9 cellular contexts compared by ENCODE assay signal in the genomic region with DNA sequence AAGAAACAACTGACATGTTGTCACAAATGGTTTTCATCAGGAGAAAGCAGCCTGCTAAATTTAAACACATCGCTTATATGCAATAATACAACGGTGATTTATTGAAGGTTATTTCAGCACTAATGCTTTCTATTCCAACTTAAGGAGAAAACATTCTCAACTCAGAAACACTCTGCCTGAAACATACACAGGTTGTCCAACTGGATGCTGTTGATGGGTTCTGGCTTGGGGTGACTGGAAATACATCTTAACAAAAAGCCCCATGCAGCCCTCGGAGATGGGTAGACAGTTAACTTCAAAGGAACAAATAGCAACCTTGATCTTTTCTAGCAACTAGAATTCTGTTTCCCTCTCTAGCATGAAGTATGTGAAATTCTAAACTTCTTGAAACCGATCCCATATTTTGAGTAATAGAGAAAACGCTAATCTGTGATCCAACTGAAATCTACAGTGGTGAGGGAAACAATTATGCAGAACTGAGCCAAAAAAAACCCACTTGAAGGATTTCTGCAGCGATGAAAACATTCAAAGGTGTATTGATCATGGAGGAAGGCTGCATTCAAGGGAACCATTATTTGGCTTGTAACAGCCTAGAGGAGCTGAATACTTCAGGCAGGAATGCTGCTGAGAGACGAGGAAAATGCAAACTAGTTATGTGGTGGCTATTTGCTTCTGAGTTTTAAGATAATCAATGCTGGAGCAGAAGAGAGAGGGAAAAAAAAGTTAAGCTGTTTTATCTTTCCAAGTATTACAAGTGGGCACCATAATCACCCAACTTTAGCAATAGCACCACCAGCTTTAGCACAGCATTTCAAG.
DNase-seq lines count a peak whose midpoint lies in the region; ATAC-seq, FAIRE-seq and TF ChIP-seq lines count a peak whose summit lies in the region.
"Had no signal": no experiment of that assay in that cellular context is flagged by ENCODE, and none has a peak within 500 bp of the region (broad histone marks: within the 10 kb centered on the region; RNA-seq: fewer than 3 reads in every experiment).

No MANE protein-coding gene starts in this region.

- no peak overlapping the region for H3K27ac Mint-ChIP-seq in stimulated activated effector memory CD8-positive, alpha-beta T cell treated with anti-CD3 and anti-CD28 coated beads, Interleukin-12 subunit alpha, Interleukin-12 subunit beta, amount 100 ng/mL, for 72 hours

- H3K9me3 Mint-ChIP-seq in stimulated activated effector memory CD8-positive, alpha-beta T cell treated with anti-CD3 and anti-CD28 coated beads, Interleukin-12 subunit alpha, Interleukin-12 subunit beta, amount 100 ng/mL, for 72 hours: no peaks in the 10 kb centered on the region

- TF ChIP-seq CTCF in astrocyte of the cerebellum (IDR thresholded peaks at IDR 0.05; ENCODE audit: low read depth, low read length, missing control alignments): no peak

- DNase-seq in HTR-8/SVneo (ENCODE audit: insufficient read length, low spot score): no peak
- peak; percentile 75 for DNase-seq in astrocyte of the cerebellum (ENCODE audit: low read depth)
- DNase-seq in iris pigment epithelial cell (ENCODE audit: low read depth): peak; percentile 63
- DNase-seq in substantia nigra (lab: John Stamatoyannopoulos, UW): no peak
- no peak for DNase-seq in ACHN
- DNase-seq in stimulated activated effector memory CD8-positive, alpha-beta T cell treated with anti-CD3 and anti-CD28 coated beads, Interleukin-12 subunit alpha, Interleukin-12 subunit beta, amount 100 ng/mL, for 72 hours (ENCODE audit: low spot score in 2 of 2): no peak
- DNase-seq: NCI-H1092 treated with DMSO at 0.1 percent for 48 hours had no signal

- H3K4me3 ChIP-seq in astrocyte of the cerebellum (ENCODE audit: low read depth, low read length): no peak overlapping the region

- no peak for ATAC-seq in stimulated activated effector memory CD8-positive, alpha-beta T cell treated with anti-CD3 and anti-CD28 coated beads, Interleukin-12 subunit alpha, Interleukin-12 subunit beta, amount 100 ng/mL, for 72 hours
- ATAC-seq in GM21786 (IDR thresholded peaks at IDR 0.05; ENCODE audit: unreplicated experiment): no peak
- no peak for ATAC-seq in HG02798 (IDR thresholded peaks at IDR 0.05; ENCODE audit: poor library complexity, unreplicated experiment)

- in situ Hi-C loops in astrocyte of the cerebellum (cut with HindIII; ENCODE audit: low sequenced_read_pairs): loop anchor here (5.0 to 25.0 kb wide), 2 partner anchors 77 to 263 kb away; no protein-coding TSS in a partner anchor
- in situ Hi-C loops in ACHN (cut with HindIII; ENCODE audit: low pct_ligation_motif_present, low pct_unique_long_range_greater_than_20kb, low sequenced_read_pairs): no loop called here

- H3K27ac ChIP-seq in substantia nigra (ENCODE audit: low read depth, low read length, poor library complexity, severe bottlenecking): peak overlapping the region; percentile 100

- FAIRE-seq in HTR-8/SVneo (lab: Jason Lieb, UNC): peak; percentile 67

- peaks cover 21% of the 10 kb centered on the region for H3K36me3 Mint-ChIP-seq in stimulated activated effector memory CD8-positive, alpha-beta T cell treated with anti-CD3 and anti-CD28 coated beads, Interleukin-12 subunit alpha, Interleukin-12 subunit beta, amount 100 ng/mL, for 72 hours

- peaks cover 30% of the 10 kb centered on the region for H3K4me1 Mint-ChIP-seq in stimulated activated effector memory CD8-positive, alpha-beta T cell treated with anti-CD3 and anti-CD28 coated beads, Interleukin-12 subunit alpha, Interleukin-12 subunit beta, amount 100 ng/mL, for 72 hours

- H3K4me3 Mint-ChIP-seq in stimulated activated effector memory CD8-positive, alpha-beta T cell treated with anti-CD3 and anti-CD28 coated beads, Interleukin-12 subunit alpha, Interleukin-12 subunit beta, amount 100 ng/mL, for 72 hours: no peak overlapping the region

Comparison
In these comparisons a context has a peak if more than half of its experiments do, and no peak if none do; other contexts are left out.
1. DNase-seq: peak in astrocyte of the cerebellum (single experiment) and iris pigment epithelial cell (single experiment); none in HTR-8/SVneo (single experiment), substantia nigra (0 of 49), ACHN (single experiment) and stimulated activated effector memory CD8-positive, alpha-beta T cell treated with anti-CD3 and anti-CD28 coated beads, Interleukin-12 subunit alpha, Interleukin-12 subunit beta, amount 100 ng/mL, for 72 hours (0 of 2).